Comparison of ENCODE assay signal across 8 cellular contexts in the genomic region with DNA sequence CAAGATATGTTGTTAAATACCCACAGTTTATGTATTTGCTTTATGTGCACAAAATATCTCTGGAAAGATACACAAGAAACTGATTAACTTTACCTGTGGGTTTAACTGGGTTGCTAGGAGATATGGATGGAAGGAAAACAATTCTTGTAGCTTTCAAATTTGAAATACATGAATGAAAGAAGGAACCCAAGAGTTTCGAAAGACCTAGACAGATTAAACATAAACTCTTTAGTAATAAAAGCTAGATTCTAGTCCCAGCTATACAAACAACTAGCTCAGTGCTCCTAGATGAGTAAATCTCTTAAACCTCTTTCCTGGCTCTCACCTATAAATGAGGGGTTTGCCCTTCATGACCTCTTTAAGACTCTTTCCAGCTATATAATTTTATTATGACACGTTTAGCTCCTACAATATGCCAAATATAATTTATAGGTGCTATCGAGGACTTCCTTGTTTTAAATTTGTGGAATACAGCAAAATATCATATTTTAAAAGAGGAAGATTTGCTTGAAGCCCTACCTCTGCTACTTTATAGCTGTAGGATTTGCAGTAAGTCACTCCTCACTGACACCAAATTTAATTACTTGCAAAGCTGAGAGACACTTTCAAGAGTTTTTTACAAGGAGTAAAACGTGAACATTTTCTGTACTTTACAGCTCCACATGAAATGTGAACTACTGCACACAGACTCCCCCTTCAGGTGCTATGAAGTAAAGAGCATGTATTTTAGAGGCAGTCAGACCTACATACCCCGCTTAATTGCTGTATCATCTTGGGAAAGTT. TPM values are rescaled to one million over a fixed set of nuclear protein-coding genes. Genes with fewer than 3 reads are reported as not detected.
A peak's percentile ranks its signal among the peaks of the same experiment; 100 is the strongest.
DNase-seq lines count a peak whose midpoint lies in the region; ATAC-seq, FAIRE-seq and TF ChIP-seq lines count a peak whose summit lies in the region.

No MANE protein-coding gene starts in this region.

- no peak for TF ChIP-seq EP300 in H1 (IDR thresholded peaks at IDR 0.05; ENCODE audit: borderline replicate concordance in 1 of 2, low read depth in 2 of 2, low read length in 2 of 2)

- H3K36me3 ChIP-seq in H1 (ENCODE audit: control insufficient read depth in 2 of 4, insufficient read depth in 4 of 4, low read length in 3 of 4): no peaks in the 10 kb centered on the region

- peaks cover 10% of the 10 kb centered on the region; the same call in 1 of the 2 replicates for H3K79me1 ChIP-seq in H1 (ENCODE audit: low read depth, low read length)

- CTCF ChIA-PET in H1 (lab: Charles Lee; ENCODE audit: partially characterized antibody): interaction anchor here (0.6 to 17.5 kb wide), 44 partner anchors 8 to 187 kb away, joined by 3 to 312 read pairs (median 4); a partner anchor contains a TSS

- TF ChIP-seq CTCF in AG09309 (IDR thresholded peaks at IDR 0.05; ENCODE audit: control insufficient read depth, insufficient read depth, low read depth, low read length, missing control alignments) (peak; percentile 63), H1 (IDR thresholded peaks at IDR 0.05; ENCODE audit: control extremely low read depth in 1 of 3, insufficient read depth in 1 of 3, low read depth in 1 of 3, low read length in 3 of 3) (peak in 2 of 3 experiments; percentile 29 to 69; a peak in 2 of 4 replicates), nephron (IDR thresholded peaks at IDR 0.05; ENCODE audit: unreplicated experiment in 3 of 3) (peak; percentile 52 to 68 (median 59)), lower leg skin (IDR thresholded peaks at IDR 0.05) (no peak)

- intact Hi-C loops in lower leg skin (cut with DNase I; ENCODE audit: low total_unique reads): no loop called here

- H3K4me1 Mint-ChIP-seq in nephron: peaks cover 23% of the 10 kb centered on the region

- H4K5ac ChIP-seq in H1 (ENCODE audit: insufficient read length, low read depth, low read length): no peak overlapping the region

- no peak overlapping the region for H3K9ac ChIP-seq in H1 (replicated peaks in 1 of 4; ENCODE audit: extremely low read depth in 1 of 4, low read depth in 3 of 4, low read length in 3 of 4)

- H2BK12ac ChIP-seq in H1 (ENCODE audit: low read depth, low read length): no peak overlapping the region

- H3K4me2 ChIP-seq in H1 (ENCODE audit: insufficient read depth in 1 of 2, low read depth in 2 of 2, low read length in 2 of 2): no peak overlapping the region

- no peaks in the 10 kb centered on the region for H3K9me3 Mint-ChIP-seq in nephron

- no peak overlapping the region for H3K23ac ChIP-seq in H1 (ENCODE audit: insufficient read length)

- H3K27me3 ChIP-seq in H1 (replicated peaks in 1 of 4; ENCODE audit: control insufficient read depth in 3 of 4, extremely low read depth in 1 of 4, insufficient read depth in 3 of 4, low read length in 3 of 4): no peaks in the 10 kb centered on the region

- H3K4me3 ChIP-seq in AG09309 (ENCODE audit: control insufficient read depth, low read depth, low read length) (no peak overlapping the region), H1 (ENCODE audit: extremely low read depth in 1 of 4, insufficient read depth in 2 of 4, low read depth in 3 of 4, low read length in 4 of 4) (no peak overlapping the region), lower leg skin (ENCODE audit: low read depth, poor library complexity, severe bottlenecking) (no peak overlapping the region)

- peak in 1 of 2 experiments; percentile 36; a peak in 2 of 4 replicates for TF ChIP-seq RAD21 in H1 (IDR thresholded peaks at IDR 0.05 in 1 of 2, conservative IDR thresholded peaks at IDR 0.05 in 1 of 2; ENCODE audit: low read depth in 2 of 2, low read length in 2 of 2)

- no peaks in the 10 kb centered on the region for H3K23me2 ChIP-seq in H1 (ENCODE audit: low read depth, low read length)

- H2AK5ac ChIP-seq in H1 (ENCODE audit: low read depth, low read length): no peak overlapping the region

- ATAC-seq in GM18502 (IDR thresholded peaks at IDR 0.05; ENCODE audit: poor library complexity, unreplicated experiment): peak; percentile 42
- ATAC-seq in HG03175 (IDR thresholded peaks at IDR 0.05; ENCODE audit: unreplicated experiment): peak; percentile 51
- ATAC-seq in GM18861 (IDR thresholded peaks at IDR 0.05; ENCODE audit: unreplicated experiment): no peak

- H4K8ac ChIP-seq in H1 (ENCODE audit: extremely low read depth, insufficient read depth, low read length): no peak overlapping the region

- H2BK5ac ChIP-seq in H1 (ENCODE audit: low read depth, low read length): no peak overlapping the region

- H3K36me3 Mint-ChIP-seq in nephron (ENCODE audit: low read depth): no peaks in the 10 kb centered on the region

- H2BK15ac ChIP-seq in H1 (ENCODE audit: low read length): no peak overlapping the region

- no peak overlapping the region for H2AFZ ChIP-seq in H1 (ENCODE audit: low read length)

- no peak overlapping the region for H3K14ac ChIP-seq in H1 (ENCODE audit: insufficient read length)

- H4K91ac ChIP-seq in H1 (replicated peaks; ENCODE audit: insufficient read length, low read length): no peak overlapping the region

- peaks cover 0 to 24% (median 7%) of the 10 kb centered on the region in 4 experiments; a peak in 6 of 7 replicates for H3K4me1 ChIP-seq in H1 (replicated peaks in 1 of 4; ENCODE audit: control insufficient read depth in 3 of 4, insufficient read depth in 4 of 4, low read length in 3 of 4)

- FAIRE-seq in H1 (lab: Jason Lieb, UNC): no peak

- H3K18ac ChIP-seq in H1 (ENCODE audit: extremely low read depth, low read length): no peak overlapping the region

- TF ChIP-seq POLR2A in H1 (IDR thresholded peaks at IDR 0.05; ENCODE audit: control extremely low read depth in 1 of 2, low read depth in 2 of 2, low read length in 2 of 2): no peak
- TF ChIP-seq POLR2A in lower leg skin (IDR thresholded peaks at IDR 0.05): no peak

- H3K9me3 ChIP-seq in H1 (ENCODE audit: insufficient read depth in 2 of 2, low read depth in 1 of 2, low read length in 1 of 2): no peaks in the 10 kb centered on the region

- DNase-seq in AG09309 (ENCODE audit: low read depth): no peak
- peak; percentile 23 for DNase-seq in NOMO-1 treated with dmso at 0.1 percent for 144 hours (lab: John Stamatoyannopoulos, UW; ENCODE audit: unreplicated experiment)
- no peak for DNase-seq in H1 (ENCODE audit: low read depth in 1 of 2, low spot score in 2 of 2)
- DNase-seq in lower leg skin (ENCODE audit: low spot score in 2 of 2): no peak

- no peaks in the 10 kb centered on the region for H3K27me3 Mint-ChIP-seq in nephron (ENCODE audit: low read depth)

- no peak overlapping the region for H3K4me3 Mint-ChIP-seq in nephron

- POLR2A ChIA-PET in H1 (lab: Charles Lee; ENCODE audit: partially characterized antibody): interaction anchor here (0.7 to 2.4 kb wide), 8 partner anchors 9 to 95 kb away, joined by 3 to 9 read pairs (median 3); no protein-coding TSS in a partner anchor

- no peak overlapping the region for H3K56ac ChIP-seq in H1 (replicated peaks; ENCODE audit: insufficient read length, low read depth, low read length)

- no peak overlapping the region for H2BK120ac ChIP-seq in H1 (replicated peaks; ENCODE audit: low read depth, low read length)

- H3K27ac ChIP-seq in H1 (ENCODE audit: low read depth, low read length): no peak overlapping the region

- no peak overlapping the region for H3K4ac ChIP-seq in H1 (replicated peaks; ENCODE audit: insufficient read length, low read depth, low read length)

- 61% methylated on average over 5 of the region's 5 CpGs; no CpG with 5 or more reads in 1 of the 2 experiments for WGBS in H1 (ENCODE audit: extremely low coverage in 1 of 2, insufficient coverage in 1 of 2, insufficient read length in 1 of 2, insufficient replicate concordance in 2 of 2, low coverage in 1 of 2, low lambda C conversion rate in 2 of 2, missing lambda C conversion rate in 1 of 2), 2 experiments
- 31% methylated on average over 5 of the region's 5 CpGs for WGBS in lower leg skin, 2 donors

- H2BK20ac ChIP-seq in H1 (ENCODE audit: low read length): no peak overlapping the region

- H4K20me1 ChIP-seq in H1 (replicated peaks in 1 of 2; ENCODE audit: control insufficient read depth in 1 of 2, insufficient read depth in 2 of 2, low read length in 2 of 2): peaks cover 19 to 20% of the 10 kb centered on the region in 2 experiments

- peaks cover 40 to 99% of the 10 kb centered on the region in 2 experiments for H3K79me2 ChIP-seq in H1 (ENCODE audit: control insufficient read depth in 1 of 2, insufficient read depth in 2 of 2, low read length in 2 of 2)

- peak overlapping the region in 1 of 3 experiments; percentile 19 for H3K27ac Mint-ChIP-seq in nephron

TF ChIP-seq in H1, 55 proteins besides CTCF, POLR2A, EP300 and RAD21:
- TF ChIP-seq SIX5 (IDR thresholded peaks at IDR 0.05; ENCODE audit: low read depth, low read length): no peak
- TF ChIP-seq RXRA (IDR thresholded peaks at IDR 0.05; ENCODE audit: insufficient read depth, low read depth, low read length): no peak
- TF ChIP-seq SP4 (IDR thresholded peaks at IDR 0.05; ENCODE audit: low read length): no peak
- no peak for TF ChIP-seq ASH2L (IDR thresholded peaks at IDR 0.05; ENCODE audit: low read length)
- TF ChIP-seq SIN3A (conservative IDR thresholded peaks at IDR 0.05 in 1 of 2, IDR thresholded peaks at IDR 0.05 in 1 of 2; ENCODE audit: low read depth in 1 of 2, low read length in 2 of 2): no peak
- TF ChIP-seq NRF1 (IDR thresholded peaks at IDR 0.05; ENCODE audit: low read depth, low read length): no peak
- no peak for TF ChIP-seq HDAC6 (IDR thresholded peaks at IDR 0.05; ENCODE audit: low read depth, low read length)
TF ChIP-seq in H1: peak in this region for 0.

RNA-seq across cellular contexts. Expression of a gene that starts 50.7 kb away (rescaled TPM):
- total RNA-seq in H1 (2021; fragmentation: NEBNext Ultra II Directional; extraction: Animal tissue kit (Norgen Biotek cat#: 25700)): 220 and 234 TPM in 2 replicates
- 48.5 and 72.3 TPM in 2 replicates for polyA plus RNA-seq in H1 (2011; rRNA removed)
- polyA plus RNA-seq in H1 (2011; cell fraction: cytosol; rRNA removed): 100 TPM
- 27.8 TPM for polyA plus RNA-seq in H1 (2011; cell fraction: nucleus; rRNA removed)
- polyA plus RNA-seq in H1 (2012, experiment 1 of 2): 94.8 to 171 TPM (median 113 TPM) in 4 replicates
- polyA plus RNA-seq in H1 (2012, experiment 2 of 2): 51.6 TPM
- 142 TPM for polyA plus RNA-seq in H1 (2013, experiment 1 of 2)
- 146 TPM for polyA plus RNA-seq in H1 (2013, experiment 2 of 2)
- polyA minus RNA-seq in H1 (2011; rRNA and poly(A)+ RNA removed): 46.3 and 83.7 TPM in 2 replicates
- polyA minus RNA-seq in H1 (2011; cell fraction: cytosol; rRNA and poly(A)+ RNA removed): 105 TPM
- polyA minus RNA-seq in H1 (2011; cell fraction: nucleus; rRNA and poly(A)+ RNA removed): 85.4 TPM
- total RNA-seq in lower leg skin: 10 to 100 TPM; 26.4 to 36.7 (median 31.8) TPM

Comparison
In these comparisons a context has a peak if more than half of its experiments do, and no peak if none do; other contexts are left out.
1. CTCF ChIP-seq: peak in AG09309 (single experiment), H1 (2 of 3) and nephron (3 of 3); none in lower leg skin (0 of 3).